8 cellular contexts compared by ENCODE assay signal in the genomic region with DNA sequence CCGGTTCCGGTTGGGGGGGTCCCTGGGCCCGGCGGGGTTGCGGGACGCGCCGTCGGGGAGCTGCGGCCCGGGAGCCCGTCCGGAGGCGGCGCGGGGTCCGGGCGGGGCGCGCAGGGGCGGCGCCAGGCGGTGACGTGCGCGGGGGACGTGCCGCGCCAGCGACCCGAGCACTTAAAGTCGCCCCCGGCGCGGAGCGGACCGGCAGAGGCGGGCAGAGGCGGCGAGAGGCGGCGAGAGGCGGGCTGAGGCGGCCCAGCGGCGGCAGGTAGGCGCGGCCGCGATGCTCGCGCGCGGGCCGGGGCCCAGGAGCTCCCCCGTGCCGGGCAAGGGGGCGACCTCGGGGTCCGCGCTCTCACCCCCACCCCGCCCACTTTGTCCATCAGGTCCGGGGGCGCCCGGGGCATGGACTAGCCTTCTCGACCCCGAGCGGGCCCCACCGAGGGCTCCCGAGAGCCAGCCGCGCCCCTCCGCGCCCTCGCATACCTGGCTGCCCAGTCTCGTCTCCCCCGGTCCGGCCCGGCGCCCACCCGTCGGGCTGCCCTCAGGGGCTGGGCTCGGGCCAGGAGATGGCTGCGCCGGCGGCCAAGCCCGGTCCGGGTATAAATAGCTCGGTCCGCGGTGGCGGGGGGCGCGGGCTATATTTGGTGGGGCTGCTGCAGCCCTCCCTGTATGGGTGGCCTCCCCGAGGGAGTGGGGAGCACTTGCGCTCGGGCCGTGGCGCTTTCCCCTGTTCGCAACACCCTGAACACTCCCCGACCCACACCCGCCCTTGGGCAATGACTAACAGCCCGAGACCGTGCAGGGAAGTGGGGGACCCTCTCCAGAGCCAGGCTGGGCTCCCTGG. TPM values are rescaled to one million over a fixed set of nuclear protein-coding genes. Genes with fewer than 3 reads are reported as not detected.
DNase-seq lines count a peak whose midpoint lies in the region; ATAC-seq and TF ChIP-seq lines count a peak whose summit lies in the region.

A gene (plus strand): TSS at position 201 of the 844 bp plus-strand sequence. CDS start 6,967 bp downstream, outside the sequence.

- peak within 1 kb of the TSS; percentile 91 for H3K4me2 ChIP-seq in MM.1S (ENCODE audit: low read depth, low read length)
- peak within 1 kb of the TSS; percentile 95 for H3K4me2 ChIP-seq in mesenchymal stem cell (ENCODE audit: low read length, poor library complexity, severe bottlenecking)

- H3K4me1 Mint-ChIP-seq in stimulated activated naive CD8-positive, alpha-beta T cell treated with anti-CD3 and anti-CD28 coated beads, Interleukin-15, amount 100 ng/mL, for 72 hours, result peaks cover 24% of the 10 kb centered on the region

- H3K9me2 ChIP-seq in MM.1S (replicated peaks; ENCODE audit: insufficient read depth, low read length), result no peaks in the 10 kb centered on the region

- H3K18ac ChIP-seq in mesenchymal stem cell (ENCODE audit: low read depth in 1 of 2, low read length in 2 of 2), result peak within 1 kb of the TSS; percentile 95 to 98

- no peaks in the 10 kb centered on the region for H3K9me3 Mint-ChIP-seq in stimulated activated naive CD8-positive, alpha-beta T cell treated with anti-CD3 and anti-CD28 coated beads, Interleukin-15, amount 100 ng/mL, for 72 hours

- H3K27me3 ChIP-seq in MM.1S (replicated peaks; ENCODE audit: insufficient read depth, low read length) (no peaks in the 10 kb centered on the region), mesenchymal stem cell (ENCODE audit: control insufficient read depth in 1 of 2, insufficient read depth in 1 of 2, low read length in 2 of 2) (no peaks in the 10 kb centered on the region)
- H3K27me3 ChIP-seq in effector memory CD4-positive, alpha-beta T cell (replicated peaks; ENCODE audit: control insufficient read depth, insufficient read depth, low read length, poor library complexity, severe bottlenecking), result no peaks in the 10 kb centered on the region

- peak within 1 kb of the TSS; percentile 43 for H2AK5ac ChIP-seq in mesenchymal stem cell (ENCODE audit: low read length, severe bottlenecking)

- H2BK120ac ChIP-seq in mesenchymal stem cell (ENCODE audit: low read depth, low read length), result peak within 1 kb of the TSS; percentile 90

- H3K27me3 Mint-ChIP-seq in stimulated activated naive CD8-positive, alpha-beta T cell treated with anti-CD3 and anti-CD28 coated beads, Interleukin-15, amount 100 ng/mL, for 72 hours, result no peaks in the 10 kb centered on the region

- peak within 1 kb of the TSS; percentile 92 to 99 for H3K4ac ChIP-seq in mesenchymal stem cell (ENCODE audit: low read depth in 1 of 2, low read length in 2 of 2)

- ATAC-seq in GM21717 (IDR thresholded peaks at IDR 0.05; ENCODE audit: unreplicated experiment) (peak; percentile 34), GM21390 (IDR thresholded peaks at IDR 0.05; ENCODE audit: unreplicated experiment) (no peak)
- ATAC-seq in stimulated activated naive CD8-positive, alpha-beta T cell treated with anti-CD3 and anti-CD28 coated beads, Interleukin-15, amount 100 ng/mL, for 72 hours, result peak; percentile 66

- H3K14ac ChIP-seq in mesenchymal stem cell (ENCODE audit: low read length in 2 of 2), result peak within 1 kb of the TSS in 1 of 2 experiments; percentile 99

- WGBS in mesenchymal stem cell, result 3% methylated on average over 49 of the region's 104 CpGs

- H4K91ac ChIP-seq in mesenchymal stem cell (ENCODE audit: low read length), result peak within 1 kb of the TSS; percentile 99

- no peak within 1 kb of the TSS for H2BK5ac ChIP-seq in mesenchymal stem cell (ENCODE audit: low read depth, low read length, poor library complexity, severe bottlenecking)

- H4K8ac ChIP-seq in mesenchymal stem cell (ENCODE audit: low read length), result peak within 1 kb of the TSS; percentile 99

- no peaks in the 10 kb centered on the region for H3K36me3 ChIP-seq in MM.1S (replicated peaks; ENCODE audit: insufficient read depth, low read length)
- H3K36me3 ChIP-seq in effector memory CD4-positive, alpha-beta T cell (ENCODE audit: control insufficient read depth, insufficient read depth, low read length), result no peaks in the 10 kb centered on the region
- peaks cover 0 to 7% of the 10 kb centered on the region in 2 experiments for H3K36me3 ChIP-seq in mesenchymal stem cell (ENCODE audit: control insufficient read depth in 1 of 2, insufficient read depth in 2 of 2, low read depth in 1 of 2, low read length in 2 of 2)

- peak within 1 kb of the TSS; percentile 94 for H3K4me3 ChIP-seq in MM.1S (ENCODE audit: low read length)
- peak within 1 kb of the TSS; percentile 59 for H3K4me3 ChIP-seq in effector memory CD4-positive, alpha-beta T cell (ENCODE audit: insufficient read depth, low read depth, low read length, poor library complexity, severe bottlenecking)
- H3K4me3 ChIP-seq in mesenchymal stem cell (ENCODE audit: insufficient read depth in 1 of 2, low read depth in 1 of 2, low read length in 2 of 2), result peak within 1 kb of the TSS; percentile 77 to 84

- H3K9ac ChIP-seq in MM.1S (ENCODE audit: low read length) (peak within 1 kb of the TSS; percentile 79), mesenchymal stem cell (ENCODE audit: low read length) (peak within 1 kb of the TSS; percentile 70)

- peaks cover 6% of the 10 kb centered on the region for H3F3A ChIP-seq in MM.1S (ENCODE audit: insufficient read depth, low read length)

- H3K79me1 ChIP-seq in mesenchymal stem cell (replicated peaks; ENCODE audit: low read length, poor library complexity, severe bottlenecking), result no peaks in the 10 kb centered on the region

- H3K79me2 ChIP-seq in MM.1S (ENCODE audit: low read length), result 0 out of 2 replicates have a peak, but pooled peaks cover 5% of the 10 kb centered on the region

- H3K27ac Mint-ChIP-seq in stimulated activated naive CD8-positive, alpha-beta T cell treated with anti-CD3 and anti-CD28 coated beads, Interleukin-15, amount 100 ng/mL, for 72 hours, result peak within 1 kb of the TSS; percentile 80 to 91

- H3K23ac ChIP-seq in mesenchymal stem cell (ENCODE audit: low read length in 2 of 2), result peak within 1 kb of the TSS; percentile 20 to 94

- TF ChIP-seq CTCF in MM.1S (IDR thresholded peaks at IDR 0.05; ENCODE audit: low read length), result no peak

- H2BK12ac ChIP-seq in mesenchymal stem cell (ENCODE audit: low read length in 2 of 2), result peak within 1 kb of the TSS; percentile 82 to 86

- no peaks in the 10 kb centered on the region for H4K20me1 ChIP-seq in MM.1S (ENCODE audit: insufficient read depth, low read length)

- H2AFZ ChIP-seq in MM.1S (ENCODE audit: low read length) (peak within 1 kb of the TSS; percentile 90), mesenchymal stem cell (ENCODE audit: low read depth, low read length) (peak within 1 kb of the TSS; percentile 59)

- H2BK15ac ChIP-seq in mesenchymal stem cell (ENCODE audit: low read depth, poor library complexity, severe bottlenecking), result peak within 1 kb of the TSS; percentile 95

- H3K27ac ChIP-seq in MM.1S (ENCODE audit: low read length) (peak within 1 kb of the TSS; percentile 45; the same call in 1 of the 2 replicates), mesenchymal stem cell (ENCODE audit: low read length, poor library complexity, severe bottlenecking) (peak within 1 kb of the TSS; percentile 4)
- H3K27ac ChIP-seq in effector memory CD4-positive, alpha-beta T cell (ENCODE audit: insufficient read depth, low read length, poor library complexity, severe bottlenecking), result peak within 1 kb of the TSS; percentile 83

- H3K4me3 Mint-ChIP-seq in stimulated activated naive CD8-positive, alpha-beta T cell treated with anti-CD3 and anti-CD28 coated beads, Interleukin-15, amount 100 ng/mL, for 72 hours, result peak within 1 kb of the TSS; percentile 91 to 94

- peak; percentile 86 for DNase-seq in EL
- DNase-seq in MM.1S, result peak; percentile 46
- DNase-seq in activated CD4-positive, alpha-beta T cell treated with anti-CD3 and anti-CD28 coated beads, Interleukin-2, amount 50 U/mL, for 4 hours, result peak; percentile 49 to 54
- peak; percentile 43 to 64 (median 56) for DNase-seq in effector memory CD4-positive, alpha-beta T cell
- peak; percentile 78 for DNase-seq in mesenchymal stem cell
- DNase-seq in stimulated activated naive CD8-positive, alpha-beta T cell treated with anti-CD3 and anti-CD28 coated beads, Interleukin-15, amount 100 ng/mL, for 72 hours, result peak; percentile 62 to 69

- H3K4me1 ChIP-seq in MM.1S (ENCODE audit: low read length), result peaks cover 12% of the 10 kb centered on the region
- H3K4me1 ChIP-seq in effector memory CD4-positive, alpha-beta T cell (ENCODE audit: control insufficient read depth, insufficient read depth, low read length, poor library complexity, severe bottlenecking), result peaks cover 36% of the 10 kb centered on the region
- peaks cover 71% of the 10 kb centered on the region for H3K4me1 ChIP-seq in mesenchymal stem cell (ENCODE audit: control insufficient read depth, insufficient read depth, low read depth, low read length)

- no peaks in the 10 kb centered on the region for H3K9me3 ChIP-seq in MM.1S (replicated peaks; ENCODE audit: insufficient read depth, low read length)
- H3K9me3 ChIP-seq in effector memory CD4-positive, alpha-beta T cell (ENCODE audit: control insufficient read depth, low read length), result no peaks in the 10 kb centered on the region
- no peaks in the 10 kb centered on the region for H3K9me3 ChIP-seq in mesenchymal stem cell (ENCODE audit: control insufficient read depth, low read length)

RNA-seq across cellular contexts. Expression of the gene that starts here (rescaled TPM):
- polyA plus RNA-seq in mesenchymal stem cell (2013, experiment 1 of 2), result 217 TPM
- polyA plus RNA-seq in mesenchymal stem cell (2013, experiment 2 of 2), result 200 TPM

Comparison
In these comparisons a context has a peak if more than half of its experiments do, and no peak if none do; other contexts are left out.
1. H3K27ac ChIP-seq: peak in every context shown above with its lines; median percentile 83 in effector memory CD4-positive, alpha-beta T cell; 45 in MM.1S; 4 in mesenchymal stem cell.